In the genomic region with DNA sequence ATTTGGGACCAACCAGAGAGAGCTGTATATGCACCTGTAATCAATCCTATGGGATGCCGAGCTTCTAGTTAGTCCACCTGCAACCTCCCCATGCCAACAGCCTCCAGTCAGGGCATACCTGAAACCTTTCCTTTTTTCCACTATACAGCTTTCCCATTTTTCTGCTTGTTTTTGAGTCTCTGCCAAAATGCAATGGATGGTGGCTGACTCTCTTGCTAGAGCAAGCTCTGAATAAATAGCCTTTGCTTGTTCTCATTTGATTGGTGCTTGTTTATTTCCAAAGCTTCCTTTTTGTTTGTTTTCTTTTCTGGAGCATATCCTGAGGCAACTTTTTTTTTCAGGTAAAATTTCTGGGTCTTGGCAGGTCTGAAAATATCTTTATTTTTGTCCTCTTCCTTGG, we compare ENCODE assay signal across 2 cellular contexts.
TF ChIP-seq lines count a peak whose summit lies in the region.

No MANE protein-coding gene starts in this region.

TF ChIP-seq in A549, 52 proteins besides CTCF, POLR2A, EP300 and RAD21:
- TF ChIP-seq KDM5A (IDR thresholded peaks at IDR 0.05) = no peak
- TF ChIP-seq, protein P1, sequence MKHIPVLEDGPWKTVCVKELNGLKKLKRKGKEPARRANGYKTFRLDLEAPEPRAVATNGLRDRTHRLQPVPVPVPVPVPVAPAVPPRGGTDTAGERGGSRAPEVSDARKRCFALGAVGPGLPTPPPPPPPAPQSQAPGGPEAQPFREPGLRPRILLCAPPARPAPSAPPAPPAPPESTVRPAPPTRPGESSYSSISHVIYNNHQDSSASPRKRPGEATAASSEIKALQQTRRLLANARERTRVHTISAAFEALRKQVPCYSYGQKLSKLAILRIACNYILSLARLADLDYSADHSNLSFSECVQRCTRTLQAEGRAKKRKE (CRISPR knock-in tag; IDR thresholded peaks at IDR 0.05; ENCODE audit: low read depth) = no peak
- no peak for TF ChIP-seq ZSCAN20 (CRISPR knock-in tag; IDR thresholded peaks at IDR 0.05)
- TF ChIP-seq PHF8 (IDR thresholded peaks at IDR 0.05; ENCODE audit: borderline replicate concordance, low read depth) = no peak
- no peak for TF ChIP-seq SMC3 (IDR thresholded peaks at IDR 0.05)
- TF ChIP-seq HDAC2 (IDR thresholded peaks at IDR 0.05) = no peak
- TF ChIP-seq POLR2AphosphoS2 (conservative IDR thresholded peaks at IDR 0.05; ENCODE audit: low read length) = no peak
- TF ChIP-seq HOXB13 (CRISPR knock-in tag; IDR thresholded peaks at IDR 0.05; ENCODE audit: low read depth) = no peak

TF ChIP-seq in endothelial cell of umbilical vein, 7 proteins besides CTCF, POLR2A, EP300 and RAD21:
- no peak for TF ChIP-seq MYC (IDR thresholded peaks at IDR 0.05; ENCODE audit: low read depth, low read length)
TF ChIP-seq in endothelial cell of umbilical vein: peak in this region for 0.
